32 cellular contexts compared by ENCODE assay signal in the genomic region with DNA sequence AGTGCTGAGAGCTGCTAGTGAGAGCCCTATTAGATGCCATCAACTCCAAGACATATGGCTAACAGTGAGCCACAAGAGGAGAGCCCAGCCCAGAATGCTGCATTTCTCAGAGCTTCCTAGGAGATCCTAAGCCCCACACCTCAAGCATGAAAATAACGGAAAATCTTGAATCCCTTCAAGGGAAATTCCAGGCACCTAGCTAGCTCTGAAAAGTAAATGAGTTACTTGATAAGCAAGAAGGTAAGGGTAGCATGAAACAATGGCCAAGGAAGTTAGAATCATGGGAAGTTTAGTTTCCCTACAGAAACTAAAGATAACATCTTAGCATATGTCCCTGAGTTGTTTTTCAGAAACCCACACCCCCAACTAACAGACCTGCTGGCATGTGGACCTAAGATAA.
"Had no signal": no experiment of that assay in that cellular context is flagged by ENCODE, and none has a peak within 500 bp of the region (broad histone marks: within the 10 kb centered on the region; RNA-seq: fewer than 3 reads in every experiment).

No MANE protein-coding gene starts in this region.

- ATAC-seq: activated CD4-positive, CD25-positive, alpha-beta regulatory T cell treated with anti-CD3 and anti-CD28 coated beads, Interleukin-2, amount 50 U/mL, for 24 hours; activated CD8-positive, alpha-beta memory T cell treated with anti-CD3 and anti-CD28 coated beads, Interleukin-2, amount 10 ng/mL, durations not matched to agents 7 days and 5 days; activated CD8-positive, alpha-beta T cell treated with anti-CD3 and anti-CD28 coated beads, Interleukin-2, amount 10 ng/mL, durations not matched to agents 7 days and 5 days; activated naive CD4-positive, alpha-beta T cell treated with anti-CD3 and anti-CD28 coated beads, Interleukin-2, amount 50 U/mL, for 72 hours; foreskin keratinocyte; gastrocnemius medialis; T-cell had no signal

- DNase-seq: activated B cell treated with CpG ODN at 0.5 μM for 24 hours; activated CD4-positive, alpha-beta memory T cell treated with anti-CD3 and anti-CD28 coated beads for 36 hours; activated CD4-positive, alpha-beta T cell treated with anti-CD3 and anti-CD28 coated beads for 48 hours; activated CD4-positive, alpha-beta T cell treated with anti-CD3 and anti-CD28 coated beads, Interleukin-2, amount 50 U/mL, for 1 hour; activated CD8-positive, alpha-beta memory T cell treated with anti-CD3 and anti-CD28 coated beads, Interleukin-2, amount 10 ng/mL, durations not matched to agents 7 days and 5 days; activated CD8-positive, alpha-beta memory T cell treated with anti-CD3 and anti-CD28 coated beads, Interleukin-2, amount 50 U/mL, for 4 hours; activated CD8-positive, alpha-beta T cell treated with anti-CD3 and anti-CD28 coated beads, Interleukin-2, amount 10 ng/mL, durations not matched to agents 7 days and 5 days; activated gamma-delta T cell; activated naive CD4-positive, alpha-beta T cell; activated naive CD4-positive, alpha-beta T cell treated with anti-CD3 and anti-CD28 coated beads, Interleukin-2, amount 10 ng/mL, durations not matched to agents 7 days and 5 days; activated naive CD8-positive, alpha-beta T cell treated with anti-CD3 and anti-CD28 coated beads, Interleukin-2, amount 10 ng/mL, durations not matched to agents 7 days and 5 days; activated T-cell treated with anti-CD3 and anti-CD28 coated beads, Interleukin-2, amount 50 U/mL, for 1 hour; activated T-cell treated with anti-CD3 and anti-CD28 coated beads, Interleukin-2, amount 50 U/mL, for 48 hours; central memory CD4-positive, alpha-beta T cell; cerebellar nuclear complex; colonic mucosa; effector CD8-positive, alpha-beta T cell; erythroblast; foreskin keratinocyte; gastrocnemius medialis; SW 1271; T-cell; T-helper 9 cell; WERI-Rb-1 had no signal

- H3K27ac ChIP-seq: ascending aorta, breast epithelium, cardiac muscle cell, colonic mucosa, esophagus muscularis mucosa, foreskin keratinocyte, gastrocnemius medialis, WERI-Rb-1 had no signal

- H3K4me3 ChIP-seq: ascending aorta, breast epithelium, cardiac muscle cell, colonic mucosa, esophagus muscularis mucosa, gastrocnemius medialis had no signal

- H3K36me3 Mint-ChIP-seq: activated CD4-positive, alpha-beta memory T cell treated with anti-CD3 and anti-CD28 coated beads for 36 hours; activated CD8-positive, alpha-beta memory T cell treated with anti-CD3 and anti-CD28 coated beads, Interleukin-2, amount 10 ng/mL, durations not matched to agents 7 days and 5 days; activated naive CD4-positive, alpha-beta T cell treated with anti-CD3 and anti-CD28 coated beads, Interleukin-2, amount 10 ng/mL, durations not matched to agents 7 days and 5 days; activated naive CD4-positive, alpha-beta T cell treated with anti-CD3 and anti-CD28 coated beads, Interleukin-2, amount 50 U/mL, for 72 hours; activated naive CD8-positive, alpha-beta T cell treated with anti-CD3 and anti-CD28 coated beads, Interleukin-2, amount 10 ng/mL, durations not matched to agents 7 days and 5 days; brain; T-cell had no signal

- H3K27ac Mint-ChIP-seq: activated B cell treated with CpG ODN at 0.5 μM for 24 hours; activated CD4-positive, alpha-beta memory T cell treated with anti-CD3 and anti-CD28 coated beads for 36 hours; activated CD8-positive, alpha-beta memory T cell treated with anti-CD3 and anti-CD28 coated beads, Interleukin-2, amount 10 ng/mL, durations not matched to agents 7 days and 5 days; activated CD8-positive, alpha-beta T cell treated with anti-CD3 and anti-CD28 coated beads, Interleukin-2, amount 10 ng/mL, durations not matched to agents 7 days and 5 days; activated naive CD4-positive, alpha-beta T cell treated with anti-CD3 and anti-CD28 coated beads, Interleukin-2, amount 10 ng/mL, durations not matched to agents 7 days and 5 days; activated naive CD4-positive, alpha-beta T cell treated with anti-CD3 and anti-CD28 coated beads, Interleukin-2, amount 50 U/mL, for 72 hours; activated naive CD8-positive, alpha-beta T cell treated with anti-CD3 and anti-CD28 coated beads, Interleukin-2, amount 10 ng/mL, durations not matched to agents 7 days and 5 days; brain; T-cell; T-helper 1 cell treated with Interleukin-12 subunit alpha and Interleukin-12 subunit beta and Interleukin-4 antibody, amounts not matched to agents 30 μg/mL and 1 μg/mL, for 36 hours had no signal

- H3K27me3 ChIP-seq: ascending aorta, breast epithelium, cardiac muscle cell, colonic mucosa, esophagus muscularis mucosa, foreskin keratinocyte, gastrocnemius medialis had no signal

- H3K9me3 ChIP-seq: ascending aorta, breast epithelium, colonic mucosa, esophagus muscularis mucosa, gastrocnemius medialis had no signal

- H3K27me3 Mint-ChIP-seq: activated B cell treated with CpG ODN at 0.5 μM for 24 hours; activated CD4-positive, alpha-beta memory T cell treated with anti-CD3 and anti-CD28 coated beads for 36 hours; activated CD8-positive, alpha-beta memory T cell treated with anti-CD3 and anti-CD28 coated beads, Interleukin-2, amount 10 ng/mL, durations not matched to agents 7 days and 5 days; activated naive CD4-positive, alpha-beta T cell treated with anti-CD3 and anti-CD28 coated beads, Interleukin-2, amount 10 ng/mL, durations not matched to agents 7 days and 5 days; activated naive CD8-positive, alpha-beta T cell treated with anti-CD3 and anti-CD28 coated beads, Interleukin-2, amount 10 ng/mL, durations not matched to agents 7 days and 5 days; brain; T-cell had no signal

- H3K4me3 Mint-ChIP-seq: activated B cell treated with CpG ODN at 0.5 μM for 24 hours; activated CD4-positive, alpha-beta memory T cell treated with anti-CD3 and anti-CD28 coated beads for 36 hours; activated CD8-positive, alpha-beta memory T cell treated with anti-CD3 and anti-CD28 coated beads, Interleukin-2, amount 10 ng/mL, durations not matched to agents 7 days and 5 days; activated CD8-positive, alpha-beta T cell treated with anti-CD3 and anti-CD28 coated beads, Interleukin-2, amount 10 ng/mL, durations not matched to agents 7 days and 5 days; activated naive CD4-positive, alpha-beta T cell treated with anti-CD3 and anti-CD28 coated beads, Interleukin-2, amount 10 ng/mL, durations not matched to agents 7 days and 5 days; activated naive CD8-positive, alpha-beta T cell treated with anti-CD3 and anti-CD28 coated beads, Interleukin-2, amount 10 ng/mL, durations not matched to agents 7 days and 5 days; brain; T-cell; T-helper 1 cell treated with Interleukin-12 subunit alpha and Interleukin-12 subunit beta and Interleukin-4 antibody, amounts not matched to agents 30 μg/mL and 1 μg/mL, for 36 hours had no signal

- H3K4me1 Mint-ChIP-seq: activated B cell treated with CpG ODN at 0.5 μM for 24 hours; activated CD8-positive, alpha-beta memory T cell treated with anti-CD3 and anti-CD28 coated beads, Interleukin-2, amount 10 ng/mL, durations not matched to agents 7 days and 5 days; activated naive CD4-positive, alpha-beta T cell treated with anti-CD3 and anti-CD28 coated beads, Interleukin-2, amount 10 ng/mL, durations not matched to agents 7 days and 5 days; activated naive CD8-positive, alpha-beta T cell treated with anti-CD3 and anti-CD28 coated beads, Interleukin-2, amount 10 ng/mL, durations not matched to agents 7 days and 5 days; T-cell had no signal

- H3K9me3 Mint-ChIP-seq: activated B cell treated with CpG ODN at 0.5 μM for 24 hours; activated CD4-positive, alpha-beta memory T cell treated with anti-CD3 and anti-CD28 coated beads for 36 hours; activated naive CD4-positive, alpha-beta T cell treated with anti-CD3 and anti-CD28 coated beads, Interleukin-2, amount 10 ng/mL, durations not matched to agents 7 days and 5 days; activated naive CD8-positive, alpha-beta T cell treated with anti-CD3 and anti-CD28 coated beads, Interleukin-2, amount 10 ng/mL, durations not matched to agents 7 days and 5 days; T-helper 1 cell treated with Interleukin-12 subunit alpha and Interleukin-12 subunit beta and Interleukin-4 antibody, amounts not matched to agents 30 μg/mL and 1 μg/mL, for 36 hours had no signal

- H3K4me1 ChIP-seq: ascending aorta, breast epithelium, colonic mucosa, esophagus muscularis mucosa, gastrocnemius medialis had no signal

- H3K36me3 ChIP-seq: ascending aorta, breast epithelium, cardiac muscle cell, colonic mucosa, esophagus muscularis mucosa, gastrocnemius medialis, WERI-Rb-1 had no signal
